In the genomic region with DNA sequence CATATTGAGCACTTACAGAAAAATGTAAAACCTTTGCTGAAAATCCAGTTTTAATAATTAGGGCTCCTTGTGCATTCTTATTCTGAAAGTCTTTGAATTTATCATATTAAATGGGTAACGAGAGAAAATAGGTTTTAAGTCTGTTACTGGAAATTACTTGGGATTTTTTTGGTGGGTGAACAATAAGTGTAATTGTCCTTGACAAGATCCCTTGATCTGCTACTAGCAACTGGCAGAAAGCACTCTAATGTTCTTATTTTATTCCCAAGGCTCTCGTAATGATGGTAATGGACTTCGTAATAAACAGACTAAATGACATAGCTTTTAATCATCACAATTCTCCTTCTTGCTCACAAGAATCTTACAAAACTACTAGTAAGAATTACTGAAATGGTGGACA, we compare ENCODE assay signal across 22 cellular contexts.
"Had no signal": no experiment of that assay in that cellular context is flagged by ENCODE, and none has a peak within 500 bp of the region (broad histone marks: within the 10 kb centered on the region; RNA-seq: fewer than 3 reads in every experiment).

No MANE protein-coding gene starts in this region.

- H3K4me3 ChIP-seq: coronary artery, left ventricle myocardium inferior, lung, psoas muscle, right atrium auricular region, sigmoid colon, skin epidermis, stomach, thoracic aorta, transverse colon had no signal

- H3K9me3 ChIP-seq: transverse colon had no signal

- H3K36me3 ChIP-seq: left ventricle myocardium inferior, right atrium auricular region, sigmoid colon, stomach, thoracic aorta, transverse colon had no signal

- H3K4me1 ChIP-seq: foreskin keratinocyte, left ventricle myocardium inferior, psoas muscle, right atrium auricular region, sigmoid colon, stomach, transverse colon had no signal

- H3K27ac Mint-ChIP-seq: endodermal cell, naive B cell, nephron had no signal

- H3K27me3 Mint-ChIP-seq: naive B cell had no signal

- H3K4me3 Mint-ChIP-seq: endodermal cell, naive B cell, nephron had no signal

- H3K27me3 ChIP-seq: foreskin keratinocyte, right atrium auricular region, sigmoid colon, stomach, transverse colon had no signal

- DNase-seq: effector CD4-positive, alpha-beta T cell; endodermal cell; erythroblast; foreskin keratinocyte; kidney; left cardiac atrium; left ventricle myocardium inferior; mesenchymal stem cell; naive B cell; psoas muscle; sigmoid colon; stimulated activated CD4-positive, alpha-beta T cell treated with anti-CD3 and anti-CD28 coated beads, Interleukin-2, amount 100 ng/mL, for 24 hours; stimulated activated naive CD4-positive, alpha-beta T cell; stomach; substantia nigra; transverse colon had no signal

- H3K36me3 Mint-ChIP-seq: naive B cell had no signal

- H3K27ac ChIP-seq: coronary artery, foreskin keratinocyte, left ventricle myocardium inferior, psoas muscle, right atrium auricular region, sigmoid colon, skin epidermis, stomach, thoracic aorta, transverse colon had no signal

- H3K4me1 Mint-ChIP-seq: endodermal cell, naive B cell, nephron had no signal

- ATAC-seq: foreskin keratinocyte, left cardiac atrium, psoas muscle had no signal
